ENCODE assay signal across 8 cellular contexts in the genomic region with DNA sequence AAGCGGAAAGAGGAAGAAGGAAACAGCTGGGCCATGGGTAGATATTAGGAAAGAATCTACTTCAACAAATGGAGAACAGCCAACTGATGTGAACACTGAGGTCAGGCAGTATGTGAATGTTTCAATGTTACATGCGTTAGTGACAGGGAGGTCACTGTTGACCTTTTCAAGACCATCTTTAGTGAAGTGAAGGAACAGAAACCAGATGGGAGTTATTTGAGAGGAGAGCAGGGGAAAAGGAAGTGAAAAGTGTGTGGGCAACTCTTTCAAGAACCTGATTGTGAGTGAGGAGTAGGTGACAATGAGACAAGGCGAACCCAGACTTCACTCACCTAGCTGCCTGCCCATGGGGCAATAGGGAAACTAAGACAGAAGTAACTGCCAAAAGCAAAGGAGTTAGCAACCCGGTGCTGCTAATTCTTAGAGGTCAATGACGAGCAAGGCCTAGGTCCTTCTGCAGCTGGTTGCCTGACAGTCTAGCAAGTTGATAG.
DNase-seq lines count a peak whose midpoint lies in the region; ATAC-seq and TF ChIP-seq lines count a peak whose summit lies in the region.

No MANE protein-coding gene starts in this region.

- no TSS peak for BruUV-seq in mammary epithelial cell (replicated peaks; lab: Mats Ljungman, UMichigan)

- no peaks in the 10 kb centered on the region for H3K36me3 Mint-ChIP-seq in naive B cell

- H4K20me1 ChIP-seq in Karpas-422 (ENCODE audit: insufficient read depth, low read depth, low read length) (no peaks in the 10 kb centered on the region), mammary epithelial cell (ENCODE audit: insufficient read depth, low read length) (no peaks in the 10 kb centered on the region)

- H3K79me2 ChIP-seq in Karpas-422 (ENCODE audit: low read length) (no peaks in the 10 kb centered on the region), mammary epithelial cell (ENCODE audit: insufficient read depth, low read length) (no peaks in the 10 kb centered on the region)

- intact Hi-C loops in mammary epithelial cell (cut with micrococcal nuclease): no loop called here

- H3K9ac ChIP-seq in Karpas-422 (ENCODE audit: low read length) (no peak overlapping the region), mammary epithelial cell (ENCODE audit: insufficient read depth, low read length) (no peak overlapping the region)

- in situ Hi-C loops in mammary epithelial cell (cut with MboI; ENCODE audit: low sequenced_read_pairs in 2 of 2): loop anchor here in 1 of 2 donors (25.0 kb wide), 1 partner anchor 139 kb away; no protein-coding TSS in a partner anchor

- ATAC-seq in GM18907 (IDR thresholded peaks at IDR 0.05; ENCODE audit: unreplicated experiment) (peak; percentile 94), HG02588 (IDR thresholded peaks at IDR 0.05; ENCODE audit: unreplicated experiment) (peak; percentile 93), naive B cell (ENCODE audit: low read depth in 2 of 2) (peak; percentile 77 to 79)

- H3K27ac ChIP-seq in Karpas-422 (ENCODE audit: low read length) (peak overlapping the region; percentile 43), mammary epithelial cell (ENCODE audit: insufficient read depth, low read depth, low read length) (no peak overlapping the region)

- H3K36me3 ChIP-seq in Karpas-422 (ENCODE audit: insufficient read depth, low read length) (peaks cover 26% of the 10 kb centered on the region; the same call in 1 of the 2 replicates), mammary epithelial cell (ENCODE audit: insufficient read depth, low read length) (no peaks in the 10 kb centered on the region)

- peak overlapping the region in 5 of 6 donors; percentile 4 to 57 (median 16) for H3K27ac Mint-ChIP-seq in naive B cell

- dilution Hi-C loops in mammary epithelial cell (cut with HindIII; ENCODE audit: low sequenced_read_pairs): no loop called here

- CTCF ChIA-PET in mammary epithelial cell (lab: Charles Lee; ENCODE audit: low non-redundant PET): no interaction called here

- H2AFZ ChIP-seq in Karpas-422 (ENCODE audit: low read length): no peak overlapping the region
- no peak overlapping the region for H2AFZ ChIP-seq in mammary epithelial cell (ENCODE audit: low read depth, low read length)

- no peaks in the 10 kb centered on the region for H3K27me3 Mint-ChIP-seq in naive B cell

- TF ChIP-seq CTCF in mammary epithelial cell (conservative IDR thresholded peaks at IDR 0.05 in 1 of 2, IDR thresholded peaks at IDR 0.05 in 1 of 2; ENCODE audit: extremely low read depth in 1 of 2, insufficient read depth in 1 of 2, low read depth in 1 of 2, low read length in 2 of 2): no peak

- H3K4me3 ChIP-seq in Karpas-422 (ENCODE audit: low read length) (no peak overlapping the region), mammary epithelial cell (replicated peaks in 1 of 3; ENCODE audit: insufficient read depth in 1 of 3, low read depth in 2 of 3, low read length in 3 of 3) (no peak overlapping the region)

- H3K9me3 ChIP-seq in Karpas-422 (ENCODE audit: low read length): no peaks in the 10 kb centered on the region
- no peaks in the 10 kb centered on the region for H3K9me3 ChIP-seq in mammary epithelial cell (replicated peaks; ENCODE audit: insufficient read depth, low read length)

- 100% methylated on average over 5 of the region's 5 CpGs for WGBS in mammary epithelial cell (ENCODE audit: low coverage, missing lambda C conversion rate)

- no peaks in the 10 kb centered on the region for H3K9me2 ChIP-seq in Karpas-422 (replicated peaks; ENCODE audit: insufficient read depth, low read length)

- H3K4me3 Mint-ChIP-seq in naive B cell: peak overlapping the region in 6 of 8 donors; percentile 0 to 48 (median 34)

- peaks cover 0 to 3% (median 0%) of the 10 kb centered on the region in 7 donors for H3K9me3 Mint-ChIP-seq in naive B cell

- H3K4me2 ChIP-seq in Karpas-422 (ENCODE audit: low read depth, low read length, poor library complexity, severe bottlenecking) (no peak overlapping the region), mammary epithelial cell (ENCODE audit: insufficient read depth, low read depth, low read length) (no peak overlapping the region)

- DNase-seq in Karpas-422: no peak
- peak; percentile 39 for DNase-seq in naive B cell
- DNase-seq in COR-L47 (lab: John Stamatoyannopoulos, UW): no peak
- no peak for DNase-seq in mammary epithelial cell
- DNase-seq in DMS153 treated with DMSO at 0.1 percent for 48 hours (lab: John Stamatoyannopoulos, UW; ENCODE audit: unreplicated experiment): no peak
- no peak for DNase-seq in hypothalamus (lab: John Stamatoyannopoulos, UW)

- peaks cover 20 to 30% (median 27%) of the 10 kb centered on the region in 3 donors for H3K4me1 Mint-ChIP-seq in naive B cell

- H3K4me1 ChIP-seq in Karpas-422 (ENCODE audit: low read length): peaks cover 6% of the 10 kb centered on the region; the same call in 1 of the 2 replicates
- H3K4me1 ChIP-seq in mammary epithelial cell (ENCODE audit: insufficient read depth, low read length): no peaks in the 10 kb centered on the region

- H3K27me3 ChIP-seq in Karpas-422 (ENCODE audit: low read length) (no peaks in the 10 kb centered on the region), mammary epithelial cell (ENCODE audit: insufficient read depth, low read length) (no peaks in the 10 kb centered on the region)
